In the genomic region with DNA sequence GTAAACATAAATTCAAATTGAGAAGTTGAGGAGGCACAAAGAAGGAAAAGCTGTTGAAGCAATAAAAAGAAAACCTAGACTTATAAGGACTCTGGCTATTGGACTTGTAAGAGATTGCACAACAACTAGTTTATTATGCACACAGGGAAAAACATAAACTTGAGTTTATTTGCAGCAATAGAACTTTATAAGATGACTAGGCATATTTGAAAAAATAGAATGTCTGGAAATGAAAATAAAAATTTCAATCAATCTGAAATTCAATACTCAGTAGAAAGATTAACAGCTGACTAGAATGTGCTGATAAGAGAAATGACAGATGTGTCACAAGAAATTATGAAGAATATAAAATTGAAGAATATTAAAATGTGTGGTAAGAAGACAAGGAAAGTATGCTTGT, we compare ENCODE assay signal across 3 cellular contexts.
TF ChIP-seq lines count a peak whose summit lies in the region.

No MANE protein-coding gene starts in this region.

TF ChIP-seq in SK-N-SH, 30 proteins besides CTCF, POLR2A, EP300 and RAD21 (continued from another document):
- TF ChIP-seq SIN3A (IDR thresholded peaks at IDR 0.05; ENCODE audit: borderline replicate concordance, low read depth, low read length) (no peak), RCOR1 (IDR thresholded peaks at IDR 0.05; ENCODE audit: low read length) (no peak), FOXM1 (IDR thresholded peaks at IDR 0.05; ENCODE audit: low read depth) (no peak), CHD2 (IDR thresholded peaks at IDR 0.05; ENCODE audit: low read length, partially characterized antibody) (no peak)

TF ChIP-seq in SK-N-SH treated with all-trans-retinoic acid at 6 μM for 48 hours, 23 proteins besides CTCF, POLR2A, EP300 and RAD21 (continued from another document):
- no peak for TF ChIP-seq CSRNP3 (CRISPR knock-in tag; IDR thresholded peaks at IDR 0.05)
- TF ChIP-seq ISL1 (CRISPR knock-in tag; IDR thresholded peaks at IDR 0.05): no peak
- TF ChIP-seq RARB (CRISPR knock-in tag; IDR thresholded peaks at IDR 0.05): no peak
- no peak for TF ChIP-seq TCF4 (CRISPR knock-in tag; IDR thresholded peaks at IDR 0.05; ENCODE audit: borderline replicate concordance)
- TF ChIP-seq ZFP30 (CRISPR knock-in tag; IDR thresholded peaks at IDR 0.05): no peak
- TF ChIP-seq ZNF70 (CRISPR knock-in tag; IDR thresholded peaks at IDR 0.05): no peak
- no peak for TF ChIP-seq BACH2 (CRISPR knock-in tag; IDR thresholded peaks at IDR 0.05; ENCODE audit: borderline replicate concordance)
- TF ChIP-seq ZC3H10 (CRISPR knock-in tag; IDR thresholded peaks at IDR 0.05): no peak
- TF ChIP-seq OSR1 (CRISPR knock-in tag; IDR thresholded peaks at IDR 0.05): no peak
- TF ChIP-seq ESRRG (CRISPR knock-in tag; IDR thresholded peaks at IDR 0.05): no peak
- TF ChIP-seq ZNF8 (CRISPR knock-in tag; IDR thresholded peaks at IDR 0.05): no peak
- TF ChIP-seq PPARA (CRISPR knock-in tag; IDR thresholded peaks at IDR 0.05; ENCODE audit: borderline replicate concordance): no peak
- TF ChIP-seq, protein P1, sequence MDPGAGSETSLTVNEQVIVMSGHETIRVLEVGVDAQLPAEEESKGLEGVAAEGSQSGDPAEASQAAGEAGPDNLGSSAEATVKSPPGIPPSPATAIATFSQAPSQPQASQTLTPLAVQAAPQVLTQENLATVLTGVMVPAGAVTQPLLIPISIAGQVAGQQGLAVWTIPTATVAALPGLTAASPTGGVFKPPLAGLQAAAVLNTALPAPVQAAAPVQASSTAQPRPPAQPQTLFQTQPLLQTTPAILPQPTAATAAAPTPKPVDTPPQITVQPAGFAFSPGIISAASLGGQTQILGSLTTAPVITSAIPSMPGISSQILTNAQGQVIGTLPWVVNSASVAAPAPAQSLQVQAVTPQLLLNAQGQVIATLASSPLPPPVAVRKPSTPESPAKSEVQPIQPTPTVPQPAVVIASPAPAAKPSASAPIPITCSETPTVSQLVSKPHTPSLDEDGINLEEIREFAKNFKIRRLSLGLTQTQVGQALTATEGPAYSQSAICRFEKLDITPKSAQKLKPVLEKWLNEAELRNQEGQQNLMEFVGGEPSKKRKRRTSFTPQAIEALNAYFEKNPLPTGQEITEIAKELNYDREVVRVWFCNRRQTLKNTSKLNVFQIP (CRISPR knock-in tag; IDR thresholded peaks at IDR 0.05; ENCODE audit: borderline replicate concordance, low read depth): no peak
- TF ChIP-seq GLIS3 (CRISPR knock-in tag; IDR thresholded peaks at IDR 0.05): no peak
- TF ChIP-seq, protein P2, sequence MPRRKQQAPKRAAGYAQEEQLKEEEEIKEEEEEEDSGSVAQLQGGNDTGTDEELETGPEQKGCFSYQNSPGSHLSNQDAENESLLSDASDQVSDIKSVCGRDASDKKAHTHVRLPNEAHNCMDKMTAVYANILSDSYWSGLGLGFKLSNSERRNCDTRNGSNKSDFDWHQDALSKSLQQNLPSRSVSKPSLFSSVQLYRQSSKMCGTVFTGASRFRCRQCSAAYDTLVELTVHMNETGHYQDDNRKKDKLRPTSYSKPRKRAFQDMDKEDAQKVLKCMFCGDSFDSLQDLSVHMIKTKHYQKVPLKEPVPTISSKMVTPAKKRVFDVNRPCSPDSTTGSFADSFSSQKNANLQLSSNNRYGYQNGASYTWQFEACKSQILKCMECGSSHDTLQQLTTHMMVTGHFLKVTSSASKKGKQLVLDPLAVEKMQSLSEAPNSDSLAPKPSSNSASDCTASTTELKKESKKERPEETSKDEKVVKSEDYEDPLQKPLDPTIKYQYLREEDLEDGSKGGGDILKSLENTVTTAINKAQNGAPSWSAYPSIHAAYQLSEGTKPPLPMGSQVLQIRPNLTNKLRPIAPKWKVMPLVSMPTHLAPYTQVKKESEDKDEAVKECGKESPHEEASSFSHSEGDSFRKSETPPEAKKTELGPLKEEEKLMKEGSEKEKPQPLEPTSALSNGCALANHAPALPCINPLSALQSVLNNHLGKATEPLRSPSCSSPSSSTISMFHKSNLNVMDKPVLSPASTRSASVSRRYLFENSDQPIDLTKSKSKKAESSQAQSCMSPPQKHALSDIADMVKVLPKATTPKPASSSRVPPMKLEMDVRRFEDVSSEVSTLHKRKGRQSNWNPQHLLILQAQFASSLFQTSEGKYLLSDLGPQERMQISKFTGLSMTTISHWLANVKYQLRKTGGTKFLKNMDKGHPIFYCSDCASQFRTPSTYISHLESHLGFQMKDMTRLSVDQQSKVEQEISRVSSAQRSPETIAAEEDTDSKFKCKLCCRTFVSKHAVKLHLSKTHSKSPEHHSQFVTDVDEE (CRISPR knock-in tag; IDR thresholded peaks at IDR 0.05): no peak
- TF ChIP-seq ZNF565 (CRISPR knock-in tag; conservative IDR thresholded peaks at IDR 0.05; ENCODE audit: low read depth): no peak

TF ChIP-seq in GM23338, 12 proteins besides CTCF, POLR2A, EP300 and RAD21:
- TF ChIP-seq ZNF462 (CRISPR knock-in tag; IDR thresholded peaks at IDR 0.05) (no peak), ZNF331 (CRISPR knock-in tag; IDR thresholded peaks at IDR 0.05; ENCODE audit: low read depth) (no peak), JUNB (IDR thresholded peaks at IDR 0.05; ENCODE audit: unreplicated experiment) (no peak), POLR2AphosphoS5 (IDR thresholded peaks at IDR 0.05; ENCODE audit: low read depth) (no peak), ZNF114 (CRISPR knock-in tag; IDR thresholded peaks at IDR 0.05) (no peak), CREB1 (CRISPR knock-in tag; IDR thresholded peaks at IDR 0.05; ENCODE audit: low read depth) (no peak)
- TF ChIP-seq, protein P3, sequence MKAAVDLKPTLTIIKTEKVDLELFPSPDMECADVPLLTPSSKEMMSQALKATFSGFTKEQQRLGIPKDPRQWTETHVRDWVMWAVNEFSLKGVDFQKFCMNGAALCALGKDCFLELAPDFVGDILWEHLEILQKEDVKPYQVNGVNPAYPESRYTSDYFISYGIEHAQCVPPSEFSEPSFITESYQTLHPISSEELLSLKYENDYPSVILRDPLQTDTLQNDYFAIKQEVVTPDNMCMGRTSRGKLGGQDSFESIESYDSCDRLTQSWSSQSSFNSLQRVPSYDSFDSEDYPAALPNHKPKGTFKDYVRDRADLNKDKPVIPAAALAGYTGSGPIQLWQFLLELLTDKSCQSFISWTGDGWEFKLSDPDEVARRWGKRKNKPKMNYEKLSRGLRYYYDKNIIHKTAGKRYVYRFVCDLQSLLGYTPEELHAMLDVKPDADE (IDR thresholded peaks at IDR 0.05): no peak
TF ChIP-seq in GM23338: peak in this region for 0.
